In the genomic region with DNA sequence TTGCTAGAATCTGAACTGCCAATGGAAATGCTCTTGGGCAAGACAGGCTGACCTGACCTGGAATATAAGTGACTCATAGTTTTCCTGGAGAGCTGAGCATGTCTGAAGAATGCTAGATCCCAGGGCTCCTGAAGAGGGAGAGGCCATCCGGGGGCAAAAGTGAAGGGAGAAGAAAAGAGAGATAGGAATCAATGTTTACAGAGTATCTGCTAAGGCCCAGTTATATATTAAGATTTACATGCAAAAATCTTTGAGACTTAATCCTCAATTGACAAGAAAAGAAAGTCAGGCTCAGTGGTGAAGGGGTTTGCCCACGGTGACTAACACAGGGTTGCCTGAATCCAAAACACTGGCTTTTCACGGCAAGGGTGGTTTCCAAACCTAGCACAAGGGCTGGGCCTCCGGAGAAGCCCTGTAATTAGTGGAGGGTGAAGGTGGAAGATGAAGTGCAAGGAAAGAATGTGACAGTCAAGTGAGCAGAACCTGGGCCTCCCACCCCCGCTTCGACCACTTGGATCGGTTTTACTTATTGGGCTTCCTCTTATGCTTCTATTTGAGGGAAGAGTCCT, we compare ENCODE assay signal across 9 cellular contexts.
A peak's percentile ranks its signal among the peaks of the same experiment; 100 is the strongest.
DNase-seq lines count a peak whose midpoint lies in the region; ATAC-seq and TF ChIP-seq lines count a peak whose summit lies in the region.
"Had no signal": no experiment of that assay in that cellular context is flagged by ENCODE, and none has a peak within 500 bp of the region (broad histone marks: within the 10 kb centered on the region; RNA-seq: fewer than 3 reads in every experiment).

No MANE protein-coding gene starts in this region.

- H3K36me3 Mint-ChIP-seq in activated naive CD4-positive, alpha-beta T cell treated with anti-CD3 and anti-CD28 coated beads, Interleukin-2, amount 50 U/mL, for 72 hours, result no peaks in the 10 kb centered on the region
- no peaks in the 10 kb centered on the region for H3K36me3 Mint-ChIP-seq in nephron (ENCODE audit: low read depth)
- H3K36me3 Mint-ChIP-seq: naive B cell had no signal

- intact Hi-C loops in spleen (cut with DNase I; ENCODE audit: low total_unique reads), result no loop called here

- H3K9me3 ChIP-seq in spleen, result no peaks in the 10 kb centered on the region

- H3K9me3 Mint-ChIP-seq in activated naive CD4-positive, alpha-beta T cell treated with anti-CD3 and anti-CD28 coated beads, Interleukin-2, amount 50 U/mL, for 72 hours, result no peaks in the 10 kb centered on the region
- H3K9me3 Mint-ChIP-seq in nephron, result no peaks in the 10 kb centered on the region
- H3K9me3 Mint-ChIP-seq: naive B cell had no signal

- no peaks in the 10 kb centered on the region for H3K4me1 ChIP-seq in spleen

- H3K27me3 Mint-ChIP-seq in nephron (ENCODE audit: low read depth), result no peaks in the 10 kb centered on the region

- H3K27me3 ChIP-seq in spleen (replicated peaks in 1 of 7), result no peaks in the 10 kb centered on the region

- no peak overlapping the region for H3K27ac ChIP-seq in spleen

- peak overlapping the region; percentile 32 to 84 for H3K27ac Mint-ChIP-seq in activated naive CD4-positive, alpha-beta T cell treated with anti-CD3 and anti-CD28 coated beads, Interleukin-2, amount 50 U/mL, for 72 hours
- peak overlapping the region in 2 of 3 experiments; percentile 26 to 29 for H3K27ac Mint-ChIP-seq in nephron
- H3K27ac Mint-ChIP-seq: naive B cell had no signal

- TF ChIP-seq POLR2A in spleen (IDR thresholded peaks at IDR 0.05), result no peak

- H3K4me1 Mint-ChIP-seq in nephron, result peaks cover 43% of the 10 kb centered on the region
- H3K4me1 Mint-ChIP-seq: naive B cell had no signal

- TF ChIP-seq CTCF in nephron (IDR thresholded peaks at IDR 0.05; ENCODE audit: unreplicated experiment in 3 of 3) (no peak), spleen (IDR thresholded peaks at IDR 0.05 in 8 of 11, conservative IDR thresholded peaks at IDR 0.05 in 3 of 11) (no peak)

- H3K4me3 Mint-ChIP-seq in nephron, result no peak overlapping the region

- 70 to 83% (median 82%) methylated on average over 7 of the region's 7 CpGs for WGBS in spleen, 5 donors

- peak; percentile 55 for ATAC-seq in GM19351 (IDR thresholded peaks at IDR 0.05; ENCODE audit: unreplicated experiment)
- peak; percentile 84 to 92 for ATAC-seq in activated naive CD4-positive, alpha-beta T cell treated with anti-CD3 and anti-CD28 coated beads, Interleukin-2, amount 50 U/mL, for 72 hours
- no peak for ATAC-seq in HG02938 (IDR thresholded peaks at IDR 0.05; ENCODE audit: unreplicated experiment)

- no peak overlapping the region for H3K4me3 ChIP-seq in spleen

- no peaks in the 10 kb centered on the region for H3K36me3 ChIP-seq in spleen

- peak; percentile 76 for DNase-seq in HK-2 (ENCODE audit: unreplicated experiment)
- no peak for DNase-seq in activated naive CD4-positive, alpha-beta T cell treated with anti-CD3 and anti-CD28 coated beads, Interleukin-2, amount 50 U/mL, for 72 hours (ENCODE audit: low spot score in 2 of 2)
- DNase-seq in COLO668 (lab: John Stamatoyannopoulos, UW; ENCODE audit: unreplicated experiment), result no peak
- DNase-seq in spleen, result no peak
- no peak for DNase-seq in effector CD4-positive, alpha-beta T cell
- DNase-seq: naive B cell had no signal
